ENCODE assay signal across 1 cellular context in genomic region chr20:13009682-13010406, GRCh38.
TF ChIP-seq lines count a peak whose summit lies in the region.

No MANE protein-coding gene starts in this region.

TF ChIP-seq in HepG2, 621 proteins besides CTCF, POLR2A, EP300 and RAD21 (continued from another document and continues in another):
- TF ChIP-seq, protein P1, sequence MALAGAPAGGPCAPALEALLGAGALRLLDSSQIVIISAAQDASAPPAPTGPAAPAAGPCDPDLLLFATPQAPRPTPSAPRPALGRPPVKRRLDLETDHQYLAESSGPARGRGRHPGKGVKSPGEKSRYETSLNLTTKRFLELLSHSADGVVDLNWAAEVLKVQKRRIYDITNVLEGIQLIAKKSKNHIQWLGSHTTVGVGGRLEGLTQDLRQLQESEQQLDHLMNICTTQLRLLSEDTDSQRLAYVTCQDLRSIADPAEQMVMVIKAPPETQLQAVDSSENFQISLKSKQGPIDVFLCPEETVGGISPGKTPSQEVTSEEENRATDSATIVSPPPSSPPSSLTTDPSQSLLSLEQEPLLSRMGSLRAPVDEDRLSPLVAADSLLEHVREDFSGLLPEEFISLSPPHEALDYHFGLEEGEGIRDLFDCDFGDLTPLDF (CRISPR knock-in tag; IDR thresholded peaks at IDR 0.05): 0 out of 2 replicates have a peak, but pooled peaks have one; percentile 30
- TF ChIP-seq, protein P2, sequence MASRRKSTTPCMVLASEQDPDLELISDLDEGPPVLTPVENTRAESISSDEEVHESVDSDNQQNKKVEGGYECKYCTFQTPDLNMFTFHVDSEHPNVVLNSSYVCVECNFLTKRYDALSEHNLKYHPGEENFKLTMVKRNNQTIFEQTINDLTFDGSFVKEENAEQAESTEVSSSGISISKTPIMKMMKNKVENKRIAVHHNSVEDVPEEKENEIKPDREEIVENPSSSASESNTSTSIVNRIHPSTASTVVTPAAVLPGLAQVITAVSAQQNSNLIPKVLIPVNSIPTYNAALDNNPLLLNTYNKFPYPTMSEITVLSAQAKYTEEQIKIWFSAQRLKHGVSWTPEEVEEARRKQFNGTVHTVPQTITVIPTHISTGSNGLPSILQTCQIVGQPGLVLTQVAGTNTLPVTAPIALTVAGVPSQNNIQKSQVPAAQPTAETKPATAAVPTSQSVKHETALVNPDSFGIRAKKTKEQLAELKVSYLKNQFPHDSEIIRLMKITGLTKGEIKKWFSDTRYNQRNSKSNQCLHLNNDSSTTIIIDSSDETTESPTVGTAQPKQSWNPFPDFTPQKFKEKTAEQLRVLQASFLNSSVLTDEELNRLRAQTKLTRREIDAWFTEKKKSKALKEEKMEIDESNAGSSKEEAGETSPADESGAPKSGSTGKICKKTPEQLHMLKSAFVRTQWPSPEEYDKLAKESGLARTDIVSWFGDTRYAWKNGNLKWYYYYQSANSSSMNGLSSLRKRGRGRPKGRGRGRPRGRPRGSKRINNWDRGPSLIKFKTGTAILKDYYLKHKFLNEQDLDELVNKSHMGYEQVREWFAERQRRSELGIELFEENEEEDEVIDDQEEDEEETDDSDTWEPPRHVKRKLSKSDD (CRISPR knock-in tag; IDR thresholded peaks at IDR 0.05; ENCODE audit: low read depth): 0 out of 2 replicates have a peak, but pooled peaks have one; percentile 60
- TF ChIP-seq, protein P3, sequence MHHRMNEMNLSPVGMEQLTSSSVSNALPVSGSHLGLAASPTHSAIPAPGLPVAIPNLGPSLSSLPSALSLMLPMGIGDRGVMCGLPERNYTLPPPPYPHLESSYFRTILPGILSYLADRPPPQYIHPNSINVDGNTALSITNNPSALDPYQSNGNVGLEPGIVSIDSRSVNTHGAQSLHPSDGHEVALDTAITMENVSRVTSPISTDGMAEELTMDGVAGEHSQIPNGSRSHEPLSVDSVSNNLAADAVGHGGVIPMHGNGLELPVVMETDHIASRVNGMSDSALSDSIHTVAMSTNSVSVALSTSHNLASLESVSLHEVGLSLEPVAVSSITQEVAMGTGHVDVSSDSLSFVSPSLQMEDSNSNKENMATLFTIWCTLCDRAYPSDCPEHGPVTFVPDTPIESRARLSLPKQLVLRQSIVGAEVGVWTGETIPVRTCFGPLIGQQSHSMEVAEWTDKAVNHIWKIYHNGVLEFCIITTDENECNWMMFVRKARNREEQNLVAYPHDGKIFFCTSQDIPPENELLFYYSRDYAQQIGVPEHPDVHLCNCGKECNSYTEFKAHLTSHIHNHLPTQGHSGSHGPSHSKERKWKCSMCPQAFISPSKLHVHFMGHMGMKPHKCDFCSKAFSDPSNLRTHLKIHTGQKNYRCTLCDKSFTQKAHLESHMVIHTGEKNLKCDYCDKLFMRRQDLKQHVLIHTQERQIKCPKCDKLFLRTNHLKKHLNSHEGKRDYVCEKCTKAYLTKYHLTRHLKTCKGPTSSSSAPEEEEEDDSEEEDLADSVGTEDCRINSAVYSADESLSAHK (CRISPR knock-in tag; IDR thresholded peaks at IDR 0.05; ENCODE audit: borderline replicate concordance): 0 out of 2 replicates have a peak, but pooled peaks have one; percentile 21
- TF ChIP-seq SNAPC2 (CRISPR knock-in tag; IDR thresholded peaks at IDR 0.05): peak; percentile 23; the same call in 1 of the 2 replicates
- TF ChIP-seq CREB1 (IDR thresholded peaks at IDR 0.05): peak; percentile 99
- peak; percentile 71 for TF ChIP-seq CREB1 (CRISPR knock-in tag; IDR thresholded peaks at IDR 0.05)
- TF ChIP-seq ZNF232 (CRISPR knock-in tag; IDR thresholded peaks at IDR 0.05; ENCODE audit: borderline replicate concordance): 0 out of 2 replicates have a peak, but pooled peaks have one; percentile 29
- TF ChIP-seq CSRNP1 (CRISPR knock-in tag; IDR thresholded peaks at IDR 0.05): 0 out of 2 replicates have a peak, but pooled peaks have one; percentile 17
- TF ChIP-seq, protein P4, sequence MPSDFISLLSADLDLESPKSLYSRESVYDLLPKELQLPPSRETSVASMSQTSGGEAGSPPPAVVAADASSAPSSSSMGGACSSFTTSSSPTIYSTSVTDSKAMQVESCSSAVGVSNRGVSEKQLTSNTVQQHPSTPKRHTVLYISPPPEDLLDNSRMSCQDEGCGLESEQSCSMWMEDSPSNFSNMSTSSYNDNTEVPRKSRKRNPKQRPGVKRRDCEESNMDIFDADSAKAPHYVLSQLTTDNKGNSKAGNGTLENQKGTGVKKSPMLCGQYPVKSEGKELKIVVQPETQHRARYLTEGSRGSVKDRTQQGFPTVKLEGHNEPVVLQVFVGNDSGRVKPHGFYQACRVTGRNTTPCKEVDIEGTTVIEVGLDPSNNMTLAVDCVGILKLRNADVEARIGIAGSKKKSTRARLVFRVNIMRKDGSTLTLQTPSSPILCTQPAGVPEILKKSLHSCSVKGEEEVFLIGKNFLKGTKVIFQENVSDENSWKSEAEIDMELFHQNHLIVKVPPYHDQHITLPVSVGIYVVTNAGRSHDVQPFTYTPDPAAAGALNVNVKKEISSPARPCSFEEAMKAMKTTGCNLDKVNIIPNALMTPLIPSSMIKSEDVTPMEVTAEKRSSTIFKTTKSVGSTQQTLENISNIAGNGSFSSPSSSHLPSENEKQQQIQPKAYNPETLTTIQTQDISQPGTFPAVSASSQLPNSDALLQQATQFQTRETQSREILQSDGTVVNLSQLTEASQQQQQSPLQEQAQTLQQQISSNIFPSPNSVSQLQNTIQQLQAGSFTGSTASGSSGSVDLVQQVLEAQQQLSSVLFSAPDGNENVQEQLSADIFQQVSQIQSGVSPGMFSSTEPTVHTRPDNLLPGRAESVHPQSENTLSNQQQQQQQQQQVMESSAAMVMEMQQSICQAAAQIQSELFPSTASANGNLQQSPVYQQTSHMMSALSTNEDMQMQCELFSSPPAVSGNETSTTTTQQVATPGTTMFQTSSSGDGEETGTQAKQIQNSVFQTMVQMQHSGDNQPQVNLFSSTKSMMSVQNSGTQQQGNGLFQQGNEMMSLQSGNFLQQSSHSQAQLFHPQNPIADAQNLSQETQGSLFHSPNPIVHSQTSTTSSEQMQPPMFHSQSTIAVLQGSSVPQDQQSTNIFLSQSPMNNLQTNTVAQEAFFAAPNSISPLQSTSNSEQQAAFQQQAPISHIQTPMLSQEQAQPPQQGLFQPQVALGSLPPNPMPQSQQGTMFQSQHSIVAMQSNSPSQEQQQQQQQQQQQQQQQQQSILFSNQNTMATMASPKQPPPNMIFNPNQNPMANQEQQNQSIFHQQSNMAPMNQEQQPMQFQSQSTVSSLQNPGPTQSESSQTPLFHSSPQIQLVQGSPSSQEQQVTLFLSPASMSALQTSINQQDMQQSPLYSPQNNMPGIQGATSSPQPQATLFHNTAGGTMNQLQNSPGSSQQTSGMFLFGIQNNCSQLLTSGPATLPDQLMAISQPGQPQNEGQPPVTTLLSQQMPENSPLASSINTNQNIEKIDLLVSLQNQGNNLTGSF (CRISPR knock-in tag; IDR thresholded peaks at IDR 0.05): peak; percentile 36; the same call in 1 of the 2 replicates
- TF ChIP-seq ZNF567 (CRISPR knock-in tag; IDR thresholded peaks at IDR 0.05; ENCODE audit: borderline replicate concordance): 0 out of 2 replicates have a peak, but pooled peaks have one; percentile 63
- 0 out of 2 replicates have a peak, but pooled peaks have one; percentile 14 for TF ChIP-seq ZNF230 (CRISPR knock-in tag; IDR thresholded peaks at IDR 0.05)
- TF ChIP-seq HOMEZ (CRISPR knock-in tag; IDR thresholded peaks at IDR 0.05; ENCODE audit: low read depth): 0 out of 2 replicates have a peak, but pooled peaks have one; percentile 12
- TF ChIP-seq CREM (IDR thresholded peaks at IDR 0.05): peak; percentile 78
- TF ChIP-seq CREM (CRISPR knock-in tag; IDR thresholded peaks at IDR 0.05): no peak
- no peak for TF ChIP-seq ZNF614 (CRISPR knock-in tag; IDR thresholded peaks at IDR 0.05; ENCODE audit: borderline replicate concordance)
- TF ChIP-seq FOXJ3 (CRISPR knock-in tag; IDR thresholded peaks at IDR 0.05; ENCODE audit: borderline replicate concordance): peak; percentile 48; the same call in 1 of the 2 replicates
- TF ChIP-seq RBFOX2 (IDR thresholded peaks at IDR 0.05; ENCODE audit: low read depth, low read length): 0 out of 2 replicates have a peak, but pooled peaks have one; percentile 2
- peak; percentile 21; the same call in 1 of the 2 replicates for TF ChIP-seq RFX5 (IDR thresholded peaks at IDR 0.05; ENCODE audit: low read depth, low read length)
- TF ChIP-seq PAWR (CRISPR knock-in tag; IDR thresholded peaks at IDR 0.05; ENCODE audit: borderline replicate concordance): peak; percentile 45; the same call in 1 of the 2 replicates
- peak; percentile 64; the same call in 1 of the 2 replicates for TF ChIP-seq MAFF (IDR thresholded peaks at IDR 0.05; ENCODE audit: low read depth, low read length)
- no peak for TF ChIP-seq HES4 (CRISPR knock-in tag; IDR thresholded peaks at IDR 0.05; ENCODE audit: borderline replicate concordance)
- TF ChIP-seq ZNF468 (CRISPR knock-in tag; IDR thresholded peaks at IDR 0.05): 0 out of 2 replicates have a peak, but pooled peaks have one; percentile 40
- TF ChIP-seq PHF21A (CRISPR knock-in tag; IDR thresholded peaks at IDR 0.05): 0 out of 2 replicates have a peak, but pooled peaks have one; percentile 45
- peak; percentile 73 for TF ChIP-seq ATF1 (CRISPR knock-in tag; IDR thresholded peaks at IDR 0.05)
- TF ChIP-seq ZNF574 (CRISPR knock-in tag; IDR thresholded peaks at IDR 0.05): 0 out of 2 replicates have a peak, but pooled peaks have one; percentile 30
- peak; percentile 45; the same call in 1 of the 2 replicates for TF ChIP-seq SIX1 (CRISPR knock-in tag; IDR thresholded peaks at IDR 0.05; ENCODE audit: borderline replicate concordance)
- peak; percentile 21; the same call in 1 of the 2 replicates for TF ChIP-seq KLF12 (CRISPR knock-in tag; IDR thresholded peaks at IDR 0.05; ENCODE audit: borderline replicate concordance)
- TF ChIP-seq, protein P5, sequence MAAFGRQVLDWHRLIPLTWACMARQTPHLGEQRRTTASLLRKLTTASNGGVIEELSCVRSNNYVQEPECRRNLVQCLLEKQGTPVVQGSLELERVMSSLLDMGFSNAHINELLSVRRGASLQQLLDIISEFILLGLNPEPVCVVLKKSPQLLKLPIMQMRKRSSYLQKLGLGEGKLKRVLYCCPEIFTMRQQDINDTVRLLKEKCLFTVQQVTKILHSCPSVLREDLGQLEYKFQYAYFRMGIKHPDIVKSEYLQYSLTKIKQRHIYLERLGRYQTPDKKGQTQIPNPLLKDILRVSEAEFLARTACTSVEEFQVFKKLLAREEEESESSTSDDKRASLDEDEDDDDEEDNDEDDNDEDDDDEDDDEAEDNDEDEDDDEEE (CRISPR knock-in tag; IDR thresholded peaks at IDR 0.05): peak; percentile 39; the same call in 1 of the 2 replicates
- TF ChIP-seq, protein P6, sequence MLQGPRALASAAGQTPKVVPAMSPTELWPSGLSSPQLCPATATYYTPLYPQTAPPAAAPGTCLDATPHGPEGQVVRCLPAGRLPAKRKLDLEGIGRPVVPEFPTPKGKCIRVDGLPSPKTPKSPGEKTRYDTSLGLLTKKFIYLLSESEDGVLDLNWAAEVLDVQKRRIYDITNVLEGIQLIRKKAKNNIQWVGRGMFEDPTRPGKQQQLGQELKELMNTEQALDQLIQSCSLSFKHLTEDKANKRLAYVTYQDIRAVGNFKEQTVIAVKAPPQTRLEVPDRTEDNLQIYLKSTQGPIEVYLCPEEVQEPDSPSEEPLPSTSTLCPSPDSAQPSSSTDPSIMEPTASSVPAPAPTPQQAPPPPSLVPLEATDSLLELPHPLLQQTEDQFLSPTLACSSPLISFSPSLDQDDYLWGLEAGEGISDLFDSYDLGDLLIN (CRISPR knock-in tag; IDR thresholded peaks at IDR 0.05; ENCODE audit: borderline replicate concordance): 0 out of 2 replicates have a peak, but pooled peaks have one; percentile 28
- TF ChIP-seq SATB2 (CRISPR knock-in tag; IDR thresholded peaks at IDR 0.05): 0 out of 2 replicates have a peak, but pooled peaks have one; percentile 41
- no peak for TF ChIP-seq MEIS1 (CRISPR knock-in tag; IDR thresholded peaks at IDR 0.05; ENCODE audit: borderline replicate concordance)
- peak; percentile 10; the same call in 1 of the 2 replicates for TF ChIP-seq YEATS4 (CRISPR knock-in tag; IDR thresholded peaks at IDR 0.05; ENCODE audit: borderline replicate concordance)
- 0 out of 2 replicates have a peak, but pooled peaks have one; percentile 30 for TF ChIP-seq RORA (CRISPR knock-in tag; IDR thresholded peaks at IDR 0.05)
- TF ChIP-seq SOX13 (IDR thresholded peaks at IDR 0.05): no peak
- peak in 1 of 2 experiments; percentile 39; a peak in 1 of 4 replicates for TF ChIP-seq SOX13 (CRISPR knock-in tag; conservative IDR thresholded peaks at IDR 0.05 in 1 of 2, IDR thresholded peaks at IDR 0.05 in 1 of 2)
- TF ChIP-seq ZNF143 (CRISPR knock-in tag; IDR thresholded peaks at IDR 0.05): peak; percentile 33; the same call in 1 of the 2 replicates
